ENCODE assay signal across 27 cellular contexts in genomic region chr2:236574000-236574399, GRCh38. TPM values are rescaled to one million over a fixed set of nuclear protein-coding genes. Genes with fewer than 3 reads are reported as not detected.
DNase-seq lines count a peak whose midpoint lies in the region; ATAC-seq and TF ChIP-seq lines count a peak whose summit lies in the region.
"Had no signal": no experiment of that assay in that cellular context is flagged by ENCODE, and none has a peak within 500 bp of the region (broad histone marks: within the 10 kb centered on the region; RNA-seq: fewer than 3 reads in every experiment).

No MANE protein-coding gene starts in this region.

- DNase-seq in breast epithelium (ENCODE audit: low spot score in 2 of 2): no peak
- no peak for DNase-seq in mammary epithelial cell
- no peak for DNase-seq in mesenchymal stem cell
- no peak for DNase-seq in transverse colon
- no peak for DNase-seq in GM19240 (ENCODE audit: insufficient read length, low spot score)
- no peak for DNase-seq in activated CD8-positive, alpha-beta memory T cell treated with anti-CD3 and anti-CD28 coated beads for 24 hours
- DNase-seq in left lobe of liver (ENCODE audit: low spot score): no peak
- DNase-seq: 8988T; activated CD4-positive, CD25-positive, alpha-beta regulatory T cell treated with anti-CD3 and anti-CD28 coated beads, Interleukin-2, amount 50 U/mL, for 72 hours; activated CD8-positive, alpha-beta T cell treated with anti-CD3 and anti-CD28 coated beads for 36 hours; activated naive CD4-positive, alpha-beta T cell treated with Interleukin-2 at 50 U/mL for 16 hours; activated T-cell treated with anti-CD3 and anti-CD28 coated beads, Interleukin-2, amount 50 U/mL, for 24 hours; AML-193; anterior cingulate cortex; cerebellar nuclear complex; DMS53; effector CD8-positive, alpha-beta T cell; left cardiac atrium; midbrain; NCI-H1417; NCI-H2081 treated with DMSO at 0.1 percent for 48 hours; NCI-H510A; SJCRH30; stimulated activated CD4-positive, alpha-beta T cell treated with anti-CD3 and anti-CD28 coated beads, Interleukin-15, amount 100 ng/mL, for 24 hours; substantia nigra; T-cell had no signal

- no peak overlapping the region for H3K4me2 ChIP-seq in mammary epithelial cell (ENCODE audit: insufficient read depth, low read depth, low read length)
- no peak overlapping the region for H3K4me2 ChIP-seq in mesenchymal stem cell (ENCODE audit: low read length, poor library complexity, severe bottlenecking)

- no peak for TF ChIP-seq CTCF in breast epithelium (IDR thresholded peaks at IDR 0.05)
- TF ChIP-seq CTCF in mammary epithelial cell (conservative IDR thresholded peaks at IDR 0.05 in 1 of 2, IDR thresholded peaks at IDR 0.05 in 1 of 2; ENCODE audit: extremely low read depth in 1 of 2, insufficient read depth in 1 of 2, low read depth in 1 of 2, low read length in 2 of 2): no peak
- TF ChIP-seq CTCF in transverse colon (IDR thresholded peaks at IDR 0.05): no peak

- no peak overlapping the region for H2BK5ac ChIP-seq in mesenchymal stem cell (ENCODE audit: low read depth, low read length, poor library complexity, severe bottlenecking)

- TF ChIP-seq POLR2A in breast epithelium (IDR thresholded peaks at IDR 0.05) (no peak), transverse colon (IDR thresholded peaks at IDR 0.05) (no peak)

- no peak overlapping the region for H3K4ac ChIP-seq in mesenchymal stem cell (ENCODE audit: low read depth in 1 of 2, low read length in 2 of 2)

- no peak overlapping the region for H2BK120ac ChIP-seq in mesenchymal stem cell (ENCODE audit: low read depth, low read length)

- H3K4me1 ChIP-seq in breast epithelium (no peaks in the 10 kb centered on the region), mammary epithelial cell (ENCODE audit: insufficient read depth, low read length) (no peaks in the 10 kb centered on the region), mesenchymal stem cell (ENCODE audit: control insufficient read depth, insufficient read depth, low read depth, low read length) (no peaks in the 10 kb centered on the region), rectal smooth muscle tissue (ENCODE audit: control insufficient read depth, insufficient read depth, low read length) (no peaks in the 10 kb centered on the region), transverse colon (peaks cover 1 to 19% (median 8%) of the 10 kb centered on the region in 4 donors)

- no peak overlapping the region for H2BK12ac ChIP-seq in mesenchymal stem cell (ENCODE audit: low read length in 2 of 2)

- peak overlapping the region in 2 of 3 donors; percentile 17 to 54 for H3K4me3 ChIP-seq in breast epithelium
- H3K4me3 ChIP-seq in mammary epithelial cell (replicated peaks in 1 of 3; ENCODE audit: insufficient read depth in 1 of 3, low read depth in 2 of 3, low read length in 3 of 3): no peak overlapping the region
- peak overlapping the region in 1 of 2 experiments; percentile 93 for H3K4me3 ChIP-seq in mesenchymal stem cell (ENCODE audit: insufficient read depth in 1 of 2, low read depth in 1 of 2, low read length in 2 of 2)
- peak overlapping the region; percentile 16 for H3K4me3 ChIP-seq in rectal smooth muscle tissue (ENCODE audit: low read length)
- peak overlapping the region in 1 of 4 donors; percentile 9 for H3K4me3 ChIP-seq in transverse colon
- H3K4me3 ChIP-seq: SJCRH30 had no signal

- H3K27ac ChIP-seq in breast epithelium (no peak overlapping the region), mammary epithelial cell (ENCODE audit: insufficient read depth, low read depth, low read length) (no peak overlapping the region), mesenchymal stem cell (ENCODE audit: low read length, poor library complexity, severe bottlenecking) (no peak overlapping the region), rectal smooth muscle tissue (ENCODE audit: low read depth, low read length) (no peak overlapping the region), transverse colon (peak overlapping the region; percentile 84 to 87 (median 86))
- H3K27ac ChIP-seq: SJCRH30 had no signal

- BruUV-seq in mammary epithelial cell (replicated peaks; lab: Mats Ljungman, UMichigan): no TSS peak

- in situ Hi-C loops in mammary epithelial cell (cut with MboI; ENCODE audit: low sequenced_read_pairs in 2 of 2) (no loop called here), transverse colon (cut with MboI; ENCODE audit: low pct_ligation_motif_present in 1 of 4, low pct_unique_long_range_greater_than_20kb in 1 of 4, low sequenced_read_pairs in 3 of 4) (no loop called here)

- H3K9me3 ChIP-seq in breast epithelium: no peaks in the 10 kb centered on the region
- no peaks in the 10 kb centered on the region for H3K9me3 ChIP-seq in mammary epithelial cell (replicated peaks; ENCODE audit: insufficient read depth, low read length)
- no peaks in the 10 kb centered on the region for H3K9me3 ChIP-seq in mesenchymal stem cell (ENCODE audit: control insufficient read depth, low read length)
- H3K9me3 ChIP-seq in transverse colon: no peaks in the 10 kb centered on the region
- H3K9me3 ChIP-seq: SJCRH30 had no signal

- H3K36me3 ChIP-seq in breast epithelium (no peaks in the 10 kb centered on the region), mammary epithelial cell (ENCODE audit: insufficient read depth, low read length) (no peaks in the 10 kb centered on the region), mesenchymal stem cell (ENCODE audit: control insufficient read depth in 1 of 2, insufficient read depth in 2 of 2, low read depth in 1 of 2, low read length in 2 of 2) (peaks cover 0 to 14% of the 10 kb centered on the region in 2 experiments), rectal smooth muscle tissue (ENCODE audit: control insufficient read depth, insufficient read depth, low read length) (no peaks in the 10 kb centered on the region), transverse colon (no peaks in the 10 kb centered on the region)

- dilution Hi-C loops in mammary epithelial cell (cut with HindIII; ENCODE audit: low sequenced_read_pairs): no loop called here

- H3K27me3 ChIP-seq in breast epithelium (no peaks in the 10 kb centered on the region), mammary epithelial cell (ENCODE audit: insufficient read depth, low read length) (no peaks in the 10 kb centered on the region), mesenchymal stem cell (ENCODE audit: control insufficient read depth in 1 of 2, insufficient read depth in 1 of 2, low read length in 2 of 2) (peaks cover 0 to 25% of the 10 kb centered on the region in 2 experiments), rectal smooth muscle tissue (ENCODE audit: control insufficient read depth, insufficient read depth, low read length) (no peaks in the 10 kb centered on the region), transverse colon (peaks cover 18% of the 10 kb centered on the region)
- H3K27me3 ChIP-seq: SJCRH30 had no signal

- H3K9ac ChIP-seq in mammary epithelial cell (ENCODE audit: insufficient read depth, low read length) (no peak overlapping the region), mesenchymal stem cell (ENCODE audit: low read length) (peak overlapping the region; percentile 93), rectal smooth muscle tissue (ENCODE audit: low read length) (no peak overlapping the region)

- no peaks in the 10 kb centered on the region for H4K20me1 ChIP-seq in mammary epithelial cell (ENCODE audit: insufficient read depth, low read length)

- no peak overlapping the region for H2AK5ac ChIP-seq in mesenchymal stem cell (ENCODE audit: low read length, severe bottlenecking)

- no peak overlapping the region for H3K14ac ChIP-seq in mesenchymal stem cell (ENCODE audit: low read length in 2 of 2)

- no peak overlapping the region for H4K8ac ChIP-seq in mesenchymal stem cell (ENCODE audit: low read length)

- H3K18ac ChIP-seq in mesenchymal stem cell (ENCODE audit: low read depth in 1 of 2, low read length in 2 of 2): no peak overlapping the region

- WGBS in mammary epithelial cell (ENCODE audit: low coverage, missing lambda C conversion rate): 100% methylated on average over 9 of the region's 14 CpGs
- 96% methylated on average over 14 of the region's 14 CpGs for WGBS in mesenchymal stem cell
- WGBS in transverse colon (ENCODE audit: low coverage in 1 of 2), 2 donors: 89 to 91% methylated on average over 10 to 14 of the region's 14 CpGs

- no peak overlapping the region for H3K23ac ChIP-seq in mesenchymal stem cell (ENCODE audit: low read length in 2 of 2)

- H3K79me1 ChIP-seq in mesenchymal stem cell (replicated peaks; ENCODE audit: low read length, poor library complexity, severe bottlenecking): no peaks in the 10 kb centered on the region

- no peak overlapping the region for H2AFZ ChIP-seq in mammary epithelial cell (ENCODE audit: low read depth, low read length)
- no peak overlapping the region for H2AFZ ChIP-seq in mesenchymal stem cell (ENCODE audit: low read depth, low read length)

- intact Hi-C loops in breast epithelium (cut with DNase I; ENCODE audit: low total_unique reads) (no loop called here), mammary epithelial cell (cut with micrococcal nuclease) (loop anchor here (5.0 kb wide), 1 partner anchor 198 kb away; no protein-coding TSS in a partner anchor), transverse colon (cut with DNase I; ENCODE audit: low total_unique reads) (no loop called here)

- H3K79me2 ChIP-seq in mammary epithelial cell (ENCODE audit: insufficient read depth, low read length): no peaks in the 10 kb centered on the region

- H2BK15ac ChIP-seq in mesenchymal stem cell (ENCODE audit: low read depth, poor library complexity, severe bottlenecking): no peak overlapping the region

- no peak for TF ChIP-seq EP300 in transverse colon (IDR thresholded peaks at IDR 0.05; ENCODE audit: low read depth)

- H4K91ac ChIP-seq in mesenchymal stem cell (ENCODE audit: low read length): no peak overlapping the region

- ATAC-seq in left lobe of liver: no peak
- ATAC-seq: activated CD8-positive, alpha-beta T cell treated with anti-CD3 and anti-CD28 coated beads for 36 hours; left cardiac atrium; T-cell had no signal

- CTCF ChIA-PET in mammary epithelial cell (lab: Charles Lee; ENCODE audit: low non-redundant PET): no interaction called here

RNA-seq across cellular contexts. Expression of gene ACKR3, which starts 4.4 kb away (rescaled TPM):
- total RNA-seq in breast epithelium (10 to 100 TPM; 15.1 to 39.4 (median 23.6) TPM), mammary epithelial cell (10 to 100 TPM in 1 of 2 donors, 1 to 10 TPM in 1; 1.8 to 79.0 TPM), transverse colon (10 to 100 TPM in 1 of 4 donors, 1 to 10 TPM in 3; 4.2 to 16.5 (median 7.7) TPM), left lobe of liver (2.4 TPM)
- polyA plus RNA-seq in mammary epithelial cell: 15.3 TPM
- polyA minus RNA-seq in mammary epithelial cell: not detected
- polyA plus RNA-seq in mesenchymal stem cell (2013, experiment 1 of 2): 40.4 TPM
- polyA plus RNA-seq in mesenchymal stem cell (2013, experiment 2 of 2): 43.3 TPM

Comparison
In these comparisons a context has a peak if more than half of its experiments do, and no peak if none do; other contexts are left out.
1. H3K4me3 ChIP-seq: peak in breast epithelium (2 of 3) and rectal smooth muscle tissue (single experiment); none in mammary epithelial cell (0 of 3).
2. H3K27ac ChIP-seq: peak in transverse colon (4 of 4); none in breast epithelium (0 of 2), mammary epithelial cell (single experiment), mesenchymal stem cell (single experiment) and rectal smooth muscle tissue (single experiment).